In genomic region chr1:11498956-11499824, GRCh38 we compare ENCODE assay signal across 17 cellular contexts. TPM values are rescaled to one million over a fixed set of nuclear protein-coding genes. Genes with fewer than 3 reads are reported as not detected.
DNase-seq lines count a peak whose midpoint lies in the region; ATAC-seq, FAIRE-seq and TF ChIP-seq lines count a peak whose summit lies in the region.
"Had no signal": no experiment of that assay in that cellular context is flagged by ENCODE, and none has a peak within 500 bp of the region (broad histone marks: within the 10 kb centered on the region; RNA-seq: fewer than 3 reads in every experiment).

No MANE protein-coding gene starts in this region.

- TF ChIP-seq CTCF in kidney (IDR thresholded peaks at IDR 0.05; ENCODE audit: borderline replicate concordance, extremely low read depth, insufficient read depth), result no peak

- ATAC-seq in sciatic nerve (no peak), GM19023 (IDR thresholded peaks at IDR 0.05; ENCODE audit: unreplicated experiment) (no peak), HG02642 (IDR thresholded peaks at IDR 0.05; ENCODE audit: poor library complexity, unreplicated experiment) (no peak)
- ATAC-seq: Right ventricle myocardium inferior had no signal

- no peak for FAIRE-seq in kidney (lab: Jason Lieb, UNC)

- H3K27ac ChIP-seq in caudate nucleus (ENCODE audit: low read depth, low read length), result peak overlapping the region; percentile 36
- no peak overlapping the region for H3K27ac ChIP-seq in kidney (ENCODE audit: low read depth in 2 of 2, low read length in 2 of 2)
- H3K27ac ChIP-seq: 22Rv1, BLaER1, HL-60 had no signal

- H3K4me1 ChIP-seq in kidney (ENCODE audit: control insufficient read depth in 1 of 2, insufficient read depth in 1 of 2, low read depth in 1 of 2, low read length in 2 of 2), result no peaks in the 10 kb centered on the region
- H3K4me1 ChIP-seq: BLaER1 had no signal

- DNase-seq in DMS79 treated with DMSO at 0.1 percent for 48 hours (lab: John Stamatoyannopoulos, UW) (peak; percentile 61), DMS79 (lab: John Stamatoyannopoulos, UW) (no peak), caudate nucleus (lab: John Stamatoyannopoulos, UW) (peak in 6 of 61 donors; percentile 16 to 43 (median 31)), kidney (peak; percentile 18), sciatic nerve (ENCODE audit: low spot score) (peak; percentile 23), SHP77 treated with DMSO at 0.1 percent for 48 hours (lab: John Stamatoyannopoulos, UW) (no peak)
- DNase-seq: CD8-positive, alpha-beta memory T cell; HCEC 1CT; KG1; NCI-H748 treated with DMSO at 0.1 percent for 48 hours had no signal

- H3K4me3 ChIP-seq in kidney (ENCODE audit: low read length in 2 of 2), result no peak overlapping the region
- H3K4me3 ChIP-seq: BLaER1 had no signal

- no peak overlapping the region for H3K9ac ChIP-seq in kidney (ENCODE audit: low read length in 2 of 2)
- H3K9ac ChIP-seq: BLaER1, SK-N-SH had no signal

- peaks cover 0 to 5% of the 10 kb centered on the region in 2 donors for H3K9me3 ChIP-seq in kidney (ENCODE audit: control insufficient read depth in 1 of 2, low read length in 2 of 2)
- H3K9me3 ChIP-seq: SK-N-SH had no signal

- no peaks in the 10 kb centered on the region for H3K36me3 ChIP-seq in kidney (ENCODE audit: control insufficient read depth in 1 of 2, insufficient read depth in 2 of 2, low read length in 2 of 2)

- intact Hi-C loops in kidney (cut with DNase I), result no loop called here
- intact Hi-C loops in sciatic nerve (cut with DNase I), result no loop called here

RNA-seq across cellular contexts. Expression of gene DISP3, which starts 20.2 kb away (rescaled TPM):
- total RNA-seq in kidney (0.19 TPM), sciatic nerve (0.18 TPM)
- not detected for polyA plus RNA-seq in kidney (ENCODE audit: insufficient read depth, low read depth, low replicate concordance)

Comparison
In these comparisons a context has a peak if more than half of its experiments do, and no peak if none do; other contexts are left out.
1. DNase-seq: peak in DMS79 treated with DMSO at 0.1 percent for 48 hours (single experiment), kidney (single experiment) and sciatic nerve (single experiment); none in DMS79 (single experiment) and SHP77 treated with DMSO at 0.1 percent for 48 hours (single experiment).